Comparison of ENCODE assay signal across 38 cellular contexts in genomic region chr12:125075-125474, GRCh38. TPM values are rescaled to one million over a fixed set of nuclear protein-coding genes. Genes with fewer than 3 reads are reported as not detected.
"Had no signal": no experiment of that assay in that cellular context is flagged by ENCODE, and none has a peak within 500 bp of the region (broad histone marks: within the 10 kb centered on the region; RNA-seq: fewer than 3 reads in every experiment).

No MANE protein-coding gene starts in this region.

- FAIRE-seq: astrocyte, TTC549 had no signal

- H3K4me3 Mint-ChIP-seq: activated B cell treated with CpG ODN at 0.5 μM for 24 hours; activated CD4-positive, alpha-beta memory T cell treated with anti-CD3 and anti-CD28 coated beads for 36 hours; activated CD4-positive, alpha-beta T cell treated with anti-CD3 and anti-CD28 coated beads, Interleukin-2, amount 10 ng/mL, durations not matched to agents 24 days and 14 days; activated CD8-positive, alpha-beta T cell treated with anti-CD3 and anti-CD28 coated beads for 36 hours; activated naive CD4-positive, alpha-beta T cell treated with anti-CD3 and anti-CD28 coated beads for 36 hours; activated naive CD8-positive, alpha-beta T cell treated with anti-CD3 and anti-CD28 coated beads for 36 hours; activated T-cell treated with anti-CD3 and anti-CD28 coated beads, Interleukin-2, amount 50 U/mL, for 4 hours; activated T-cell treated with anti-CD3 and anti-CD28 coated beads, Interleukin-2, amount 50 U/mL, for 72 hours; activated T-helper 1 cell treated with anti-CD3 and anti-CD28 coated beads, Interleukin-12 subunit alpha, Interleukin-12 subunit beta, Interleukin-2, Interleukin-4 antibody, amounts not matched to agents 30 ng/mL and 10 ng/mL and 1 ng/mL, durations not matched to agents 14 hours and 24 hours and 36 hours; activated T-helper 17 cell treated with anti-CD3 and anti-CD28 coated beads, Interleukin-2, amount 50 U/mL, for 72 hours; T-helper 1 cell treated with Interleukin-12 subunit alpha and Interleukin-12 subunit beta and Interleukin-4 antibody, amounts not matched to agents 30 μg/mL and 1 μg/mL, for 36 hours; T-helper 2 cell treated with Interferon-gamma antibody and Interleukin-4, amounts not matched to agents 5 μg/mL and 100 μg/mL, for 36 hours had no signal

- H3K4me1 Mint-ChIP-seq: activated B cell treated with CpG ODN at 0.5 μM for 24 hours; activated CD4-positive, alpha-beta T cell treated with anti-CD3 and anti-CD28 coated beads, Interleukin-2, amount 10 ng/mL, durations not matched to agents 24 days and 14 days; activated naive CD8-positive, alpha-beta T cell treated with anti-CD3 and anti-CD28 coated beads for 36 hours; activated T-helper 17 cell treated with anti-CD3 and anti-CD28 coated beads, Interleukin-2, amount 50 U/mL, for 72 hours had no signal

- H3K27ac ChIP-seq: adrenal gland, body of pancreas, brain microvascular endothelial cell, breast epithelium, VCaP had no signal

- H3K4me3 ChIP-seq: adrenal gland, body of pancreas, breast epithelium had no signal

- H3K36me3 ChIP-seq: adrenal gland, brain microvascular endothelial cell, breast epithelium had no signal

- H3K4me1 ChIP-seq: adrenal gland, body of pancreas, breast epithelium had no signal

- H3K9me3 Mint-ChIP-seq: activated B cell treated with CpG ODN at 0.5 μM for 24 hours; activated CD4-positive, alpha-beta memory T cell treated with anti-CD3 and anti-CD28 coated beads for 36 hours; activated CD4-positive, alpha-beta T cell treated with anti-CD3 and anti-CD28 coated beads, Interleukin-2, amount 10 ng/mL, durations not matched to agents 24 days and 14 days; activated CD8-positive, alpha-beta T cell treated with anti-CD3 and anti-CD28 coated beads for 36 hours; activated naive CD4-positive, alpha-beta T cell treated with anti-CD3 and anti-CD28 coated beads for 36 hours; activated naive CD4-positive, alpha-beta T cell treated with anti-CD3 and anti-CD28 coated beads, Interleukin-2, amount 50 U/mL, for 72 hours; activated naive CD8-positive, alpha-beta T cell treated with anti-CD3 and anti-CD28 coated beads for 36 hours; activated T-cell treated with anti-CD3 and anti-CD28 coated beads, Interleukin-2, amount 50 U/mL, for 4 hours; activated T-cell treated with anti-CD3 and anti-CD28 coated beads, Interleukin-2, amount 50 U/mL, for 72 hours; activated T-helper 1 cell treated with anti-CD3 and anti-CD28 coated beads, Interleukin-12 subunit alpha, Interleukin-12 subunit beta, Interleukin-2, Interleukin-4 antibody, amounts not matched to agents 30 ng/mL and 10 ng/mL and 1 ng/mL, durations not matched to agents 14 hours and 24 hours and 36 hours; activated T-helper 17 cell treated with anti-CD3 and anti-CD28 coated beads, Interleukin-2, amount 50 U/mL, for 72 hours; T-helper 1 cell treated with Interleukin-12 subunit alpha and Interleukin-12 subunit beta and Interleukin-4 antibody, amounts not matched to agents 30 μg/mL and 1 μg/mL, for 36 hours; T-helper 2 cell treated with Interferon-gamma antibody and Interleukin-4, amounts not matched to agents 5 μg/mL and 100 μg/mL, for 36 hours had no signal

- ATAC-seq: activated CD8-positive, alpha-beta T cell treated with anti-CD3 and anti-CD28 coated beads for 36 hours; activated naive CD4-positive, alpha-beta T cell treated with anti-CD3 and anti-CD28 coated beads, Interleukin-2, amount 50 U/mL, for 72 hours; activated T-cell treated with anti-CD3 and anti-CD28 coated beads, Interleukin-2, amount 50 U/mL, for 4 hours; activated T-cell treated with anti-CD3 and anti-CD28 coated beads, Interleukin-2, amount 50 U/mL, for 72 hours; activated T-helper 17 cell treated with anti-CD3 and anti-CD28 coated beads, Interleukin-2, amount 50 U/mL, for 72 hours; body of pancreas had no signal

- H3K27ac Mint-ChIP-seq: activated B cell treated with CpG ODN at 0.5 μM for 24 hours; activated CD4-positive, alpha-beta memory T cell treated with anti-CD3 and anti-CD28 coated beads for 36 hours; activated CD4-positive, alpha-beta T cell treated with anti-CD3 and anti-CD28 coated beads, Interleukin-2, amount 10 ng/mL, durations not matched to agents 24 days and 14 days; activated CD8-positive, alpha-beta T cell treated with anti-CD3 and anti-CD28 coated beads for 36 hours; activated naive CD4-positive, alpha-beta T cell treated with anti-CD3 and anti-CD28 coated beads for 36 hours; activated naive CD4-positive, alpha-beta T cell treated with anti-CD3 and anti-CD28 coated beads, Interleukin-2, amount 50 U/mL, for 72 hours; activated naive CD8-positive, alpha-beta T cell treated with anti-CD3 and anti-CD28 coated beads for 36 hours; activated T-cell treated with anti-CD3 and anti-CD28 coated beads, Interleukin-2, amount 50 U/mL, for 72 hours; activated T-helper 1 cell treated with anti-CD3 and anti-CD28 coated beads, Interleukin-12 subunit alpha, Interleukin-12 subunit beta, Interleukin-2, Interleukin-4 antibody, amounts not matched to agents 30 ng/mL and 10 ng/mL and 1 ng/mL, durations not matched to agents 14 hours and 24 hours and 36 hours; activated T-helper 17 cell treated with anti-CD3 and anti-CD28 coated beads, Interleukin-2, amount 50 U/mL, for 72 hours; T-helper 1 cell treated with Interleukin-12 subunit alpha and Interleukin-12 subunit beta and Interleukin-4 antibody, amounts not matched to agents 30 μg/mL and 1 μg/mL, for 36 hours; T-helper 2 cell treated with Interferon-gamma antibody and Interleukin-4, amounts not matched to agents 5 μg/mL and 100 μg/mL, for 36 hours had no signal

- H3K27me3 Mint-ChIP-seq: activated CD4-positive, alpha-beta T cell treated with anti-CD3 and anti-CD28 coated beads, Interleukin-2, amount 10 ng/mL, durations not matched to agents 24 days and 14 days; activated CD8-positive, alpha-beta T cell treated with anti-CD3 and anti-CD28 coated beads for 36 hours; activated naive CD8-positive, alpha-beta T cell treated with anti-CD3 and anti-CD28 coated beads for 36 hours had no signal

- H3K27me3 ChIP-seq: adrenal gland, body of pancreas had no signal

- DNase-seq: activated B cell treated with CpG ODN at 0.5 μM for 24 hours; activated CD4-positive, alpha-beta memory T cell treated with anti-CD3 and anti-CD28 coated beads for 36 hours; activated CD4-positive, alpha-beta T cell treated with anti-CD3 and anti-CD28 coated beads for 4 hours; activated CD4-positive, alpha-beta T cell treated with anti-CD3 and anti-CD28 coated beads, Interleukin-2, amount 10 ng/mL, durations not matched to agents 24 days and 14 days; activated CD4-positive, alpha-beta T cell treated with anti-CD3 and anti-CD28 coated beads, Interleukin-2, amount 50 U/mL, for 1 hour; activated CD4-positive, alpha-beta T cell treated with anti-CD3 and anti-CD28 coated beads, Interleukin-2, amount 50 U/mL, for 4 hours; activated CD4-positive, CD25-positive, alpha-beta regulatory T cell treated with anti-CD3 and anti-CD28 coated beads, Interleukin-2, amount 50 U/mL, for 72 hours; activated CD8-positive, alpha-beta memory T cell treated with anti-CD3 and anti-CD28 coated beads, Interleukin-2, amount 50 U/mL, for 4 hours; activated CD8-positive, alpha-beta T cell treated with anti-CD3 and anti-CD28 coated beads for 36 hours; activated effector memory CD4-positive, alpha-beta T cell treated with anti-CD3 and anti-CD28 coated beads, Interleukin-2, amount 50 U/mL, for 16 hours; activated gamma-delta T cell treated with Interleukin-2 at 50 U/mL for 16 hours; activated naive CD4-positive, alpha-beta T cell; activated naive CD4-positive, alpha-beta T cell treated with anti-CD3 and anti-CD28 coated beads for 36 hours; activated naive CD4-positive, alpha-beta T cell treated with anti-CD3 and anti-CD28 coated beads, Interleukin-2, amount 50 U/mL, for 16 hours; activated naive CD8-positive, alpha-beta T cell treated with anti-CD3 and anti-CD28 coated beads for 36 hours; activated T-cell treated with anti-CD3 and anti-CD28 coated beads for 4 hours; activated T-cell treated with anti-CD3 and anti-CD28 coated beads, Interleukin-2, amount 50 U/mL, for 1 hour; activated T-cell treated with anti-CD3 and anti-CD28 coated beads, Interleukin-2, amount 50 U/mL, for 4 hours; activated T-cell treated with anti-CD3 and anti-CD28 coated beads, Interleukin-2, amount 50 U/mL, for 72 hours; adrenal gland; amniotic stem cell; aorta; body of pancreas; brain microvascular endothelial cell; central memory CD4-positive, alpha-beta T cell; SW 1271; T-helper 1 cell; T-helper 2 cell; T-helper 9 cell had no signal

- H3K9me3 ChIP-seq: adrenal gland, body of pancreas, breast epithelium had no signal

RNA-seq across cellular contexts. Expression of gene IQSEC3, which starts 58.5 kb away (rescaled TPM):
- total RNA-seq: activated B cell treated with CpG ODN at 0.5 μM for 24 hours had no signal
